27 cellular contexts compared by ENCODE assay signal in the genomic region with DNA sequence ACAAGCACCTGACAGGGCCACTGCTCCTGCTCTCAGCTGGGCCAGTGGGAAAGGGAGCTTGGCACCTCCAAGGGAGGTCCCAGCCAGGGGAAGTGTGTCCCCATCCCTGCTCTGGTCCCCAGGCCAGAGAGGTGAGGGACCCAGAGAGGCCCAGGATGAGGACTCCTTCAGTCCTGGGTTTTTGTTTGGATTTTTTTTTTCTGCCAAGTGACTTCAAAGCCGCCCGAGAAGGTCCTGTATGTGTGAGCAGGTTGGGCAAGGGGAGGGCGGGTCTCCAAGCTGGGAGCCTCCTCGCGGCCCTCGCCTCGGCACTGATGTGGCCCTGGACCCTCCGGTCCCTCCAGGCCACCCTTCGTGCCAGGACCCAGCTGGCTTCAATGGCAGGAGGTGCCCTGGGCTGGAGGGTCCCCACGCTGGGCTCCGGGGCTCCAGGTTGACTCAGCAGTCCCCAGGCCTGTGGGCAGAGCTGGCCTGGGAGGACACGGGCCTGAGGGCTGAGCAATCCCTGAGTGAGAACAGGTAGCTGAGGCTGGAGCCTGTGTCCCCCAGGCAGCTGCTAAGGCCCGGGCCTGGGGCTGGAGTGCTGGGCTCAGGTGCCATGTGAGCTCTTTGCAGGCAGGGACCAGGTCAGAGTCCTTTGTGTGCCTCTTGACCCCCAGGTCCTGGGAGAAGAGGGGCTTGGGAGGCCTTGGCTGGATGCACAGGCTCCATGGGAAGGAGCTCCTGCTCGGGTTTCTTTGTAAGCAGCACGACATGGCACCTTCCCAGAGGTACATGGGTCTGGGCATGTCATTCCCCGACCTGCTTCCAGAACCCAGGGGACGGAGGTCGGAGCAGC.
DNase-seq lines count a peak whose midpoint lies in the region; ATAC-seq, FAIRE-seq and TF ChIP-seq lines count a peak whose summit lies in the region.
"Had no signal": no experiment of that assay in that cellular context is flagged by ENCODE, and none has a peak within 500 bp of the region (broad histone marks: within the 10 kb centered on the region; RNA-seq: fewer than 3 reads in every experiment).

No MANE protein-coding gene starts in this region.

- H3K18ac ChIP-seq in H1 (ENCODE audit: extremely low read depth, low read length): no peak overlapping the region

- FAIRE-seq in H1 (lab: Jason Lieb, UNC): no peak
- FAIRE-seq: A204.1, endometrium, GM12878 had no signal

- intact Hi-C loops in heart left ventricle (cut with DNase I): no loop called here
- intact Hi-C loops in left ventricle myocardium inferior (cut with micrococcal nuclease): no loop called here

- peak overlapping the region; percentile 77; the same call in 1 of the 2 replicates for H4K8ac ChIP-seq in H1 (ENCODE audit: extremely low read depth, insufficient read depth, low read length)

- H2BK5ac ChIP-seq in H1 (ENCODE audit: low read depth, low read length): peak overlapping the region; percentile 75; the same call in 1 of the 2 replicates

- H3K4ac ChIP-seq in H1 (replicated peaks; ENCODE audit: insufficient read length, low read depth, low read length): no peak overlapping the region

- H3K56ac ChIP-seq in H1 (replicated peaks; ENCODE audit: insufficient read length, low read depth, low read length): no peak overlapping the region

- H3K9ac ChIP-seq in H1 (replicated peaks in 1 of 4; ENCODE audit: extremely low read depth in 1 of 4, low read depth in 3 of 4, low read length in 3 of 4): no peak overlapping the region
- H3K9ac ChIP-seq: GM23248 had no signal

- no peak overlapping the region for H3K14ac ChIP-seq in H1 (ENCODE audit: insufficient read length)

- H2BK15ac ChIP-seq in H1 (ENCODE audit: low read length): no peak overlapping the region

- TF ChIP-seq EP300 in H1 (IDR thresholded peaks at IDR 0.05; ENCODE audit: borderline replicate concordance in 1 of 2, low read depth in 2 of 2, low read length in 2 of 2) (no peak), tibial nerve (IDR thresholded peaks at IDR 0.05) (no peak)

- H4K5ac ChIP-seq in H1 (ENCODE audit: insufficient read length, low read depth, low read length): no peak overlapping the region

- no peak overlapping the region for H3K23ac ChIP-seq in H1 (ENCODE audit: insufficient read length)

- H2BK12ac ChIP-seq in H1 (ENCODE audit: low read depth, low read length): no peak overlapping the region

- no peak overlapping the region for H2BK20ac ChIP-seq in H1 (ENCODE audit: low read length)

- 93 to 94% (median 93%) methylated on average over 10 to 18 of the region's 18 CpGs for WGBS in heart left ventricle, 4 donors
- 88% methylated on average over 18 of the region's 18 CpGs; no CpG with 5 or more reads in 1 of the 2 experiments for WGBS in H1 (ENCODE audit: extremely low coverage in 1 of 2, insufficient coverage in 1 of 2, insufficient read length in 1 of 2, insufficient replicate concordance in 2 of 2, low coverage in 1 of 2, low lambda C conversion rate in 2 of 2, missing lambda C conversion rate in 1 of 2), 2 experiments
- WGBS in tibial nerve, 2 donors: 85 to 88% methylated on average over 12 to 17 of the region's 18 CpGs

- POLR2A ChIA-PET in H1 (lab: Charles Lee; ENCODE audit: partially characterized antibody): interaction anchor here (0.5 to 2.5 kb wide), 4 partner anchors 9 to 203 kb away, joined by 3 to 6 read pairs (median 4); no protein-coding TSS in a partner anchor

- H3K4me2 ChIP-seq in H1 (ENCODE audit: insufficient read depth in 1 of 2, low read depth in 2 of 2, low read length in 2 of 2) (no peak overlapping the region), osteoblast (ENCODE audit: insufficient read depth, low read length) (no peak overlapping the region)

- H3K79me2 ChIP-seq in H1 (ENCODE audit: control insufficient read depth in 1 of 2, insufficient read depth in 2 of 2, low read length in 2 of 2) (no peaks in the 10 kb centered on the region), osteoblast (ENCODE audit: insufficient read depth, low read length) (no peaks in the 10 kb centered on the region)

- H3K27me3 ChIP-seq in heart left ventricle: no peaks in the 10 kb centered on the region
- H3K27me3 ChIP-seq in left ventricle myocardium inferior (ENCODE audit: low read depth): no peaks in the 10 kb centered on the region
- H3K27me3 ChIP-seq in H1 (replicated peaks in 1 of 4; ENCODE audit: control insufficient read depth in 3 of 4, extremely low read depth in 1 of 4, insufficient read depth in 3 of 4, low read length in 3 of 4): no peaks in the 10 kb centered on the region; a peak in 1 of 7 replicates
- no peaks in the 10 kb centered on the region for H3K27me3 ChIP-seq in osteoblast (ENCODE audit: insufficient read depth, low read length)
- H3K27me3 ChIP-seq in tibial nerve: no peaks in the 10 kb centered on the region

- H2BK120ac ChIP-seq in H1 (replicated peaks; ENCODE audit: low read depth, low read length): no peak overlapping the region

- ATAC-seq in heart left ventricle (no peak), HG02840 (IDR thresholded peaks at IDR 0.05; ENCODE audit: low FRiP score, unreplicated experiment) (no peak), HG02763 (IDR thresholded peaks at IDR 0.05; ENCODE audit: unreplicated experiment) (no peak)
- ATAC-seq: GM12878; naive thymus-derived CD8-positive, alpha-beta T cell; SK-N-SH treated with all-trans-retinoic acid at 6 μM for 48 hours had no signal

- H2AFZ ChIP-seq in H1 (ENCODE audit: low read length) (no peak overlapping the region), osteoblast (ENCODE audit: low read length) (no peak overlapping the region)
- H2AFZ ChIP-seq: GM23248 had no signal

- no peak overlapping the region for H2AK5ac ChIP-seq in H1 (ENCODE audit: low read depth, low read length)

- no peak for TF ChIP-seq RAD21 in H1 (IDR thresholded peaks at IDR 0.05 in 1 of 2, conservative IDR thresholded peaks at IDR 0.05 in 1 of 2; ENCODE audit: low read depth in 2 of 2, low read length in 2 of 2)

- H4K91ac ChIP-seq in H1 (replicated peaks; ENCODE audit: insufficient read length, low read length): no peak overlapping the region

- H3K4me1 ChIP-seq in heart left ventricle: no peaks in the 10 kb centered on the region
- H3K4me1 ChIP-seq in left ventricle myocardium inferior: no peaks in the 10 kb centered on the region
- H3K4me1 ChIP-seq in H1 (replicated peaks in 1 of 4; ENCODE audit: control insufficient read depth in 3 of 4, insufficient read depth in 4 of 4, low read length in 3 of 4): no peaks in the 10 kb centered on the region
- H3K4me1 ChIP-seq in osteoblast (ENCODE audit: insufficient read depth, low read length): no peaks in the 10 kb centered on the region
- H3K4me1 ChIP-seq in tibial nerve: peaks cover 0 to 45% (median 25%) of the 10 kb centered on the region in 4 donors

- peak in 3 of 5 donors; percentile 16 to 34 (median 22) for DNase-seq in heart left ventricle
- no peak for DNase-seq in left ventricle myocardium inferior
- DNase-seq in H1 (ENCODE audit: low read depth in 1 of 2, low spot score in 2 of 2): no peak
- DNase-seq in osteoblast (ENCODE audit: insufficient read length, low spot score, missing footprints): peak; percentile 88
- no peak for DNase-seq in tibial nerve (ENCODE audit: low spot score in 2 of 2)
- no peak for DNase-seq in inferior parietal cortex (ENCODE audit: extremely low spot score)
- DNase-seq: activated gamma-delta T cell; COR-L47; DMS79 treated with DMSO at 0.1 percent for 48 hours; GM23248; mesendoderm; MM.1S; NCI-H1436 treated with DMSO at 0.1 percent for 48 hours; NCI-H2171 treated with DMSO at 0.1 percent for 48 hours; NCI-H526 treated with DMSO at 0.1 percent for 48 hours; RPMI8226; stimulated activated CD4-positive, alpha-beta T cell treated with anti-CD3 and anti-CD28 coated beads, Interleukin-2, amount 100 ng/mL, for 24 hours; stimulated activated naive CD4-positive, alpha-beta T cell had no signal

- peaks cover 4% of the 10 kb centered on the region for H3K23me2 ChIP-seq in H1 (ENCODE audit: low read depth, low read length)

- H3K27ac ChIP-seq in heart left ventricle: no peak overlapping the region
- H3K27ac ChIP-seq in left ventricle myocardium inferior (replicated peaks): no peak overlapping the region
- no peak overlapping the region for H3K27ac ChIP-seq in H1 (ENCODE audit: low read depth, low read length)
- no peak overlapping the region for H3K27ac ChIP-seq in osteoblast (ENCODE audit: low read depth, low read length)
- peak overlapping the region; percentile 71 to 91 (median 83) for H3K27ac ChIP-seq in tibial nerve
- H3K27ac ChIP-seq: GM23248, HL-60, VCaP had no signal

- no peaks in the 10 kb centered on the region for H3K36me3 ChIP-seq in heart left ventricle
- no peaks in the 10 kb centered on the region for H3K36me3 ChIP-seq in left ventricle myocardium inferior
- no peaks in the 10 kb centered on the region for H3K36me3 ChIP-seq in H1 (ENCODE audit: control insufficient read depth in 2 of 4, insufficient read depth in 4 of 4, low read length in 3 of 4)
- no peaks in the 10 kb centered on the region for H3K36me3 ChIP-seq in osteoblast (ENCODE audit: insufficient read depth, low read length)
- H3K36me3 ChIP-seq in tibial nerve: no peaks in the 10 kb centered on the region

- TF ChIP-seq CTCF in heart left ventricle (IDR thresholded peaks at IDR 0.05) (no peak), left ventricle myocardium inferior (IDR thresholded peaks at IDR 0.05; ENCODE audit: borderline replicate concordance) (no peak), H1 (IDR thresholded peaks at IDR 0.05; ENCODE audit: control extremely low read depth in 1 of 3, insufficient read depth in 1 of 3, low read depth in 1 of 3, low read length in 3 of 3) (no peak), osteoblast (IDR thresholded peaks at IDR 0.05; ENCODE audit: extremely low read depth, low read depth, low read length) (no peak), tibial nerve (IDR thresholded peaks at IDR 0.05) (no peak)

- CTCF ChIA-PET in H1 (lab: Charles Lee; ENCODE audit: partially characterized antibody): interaction anchor here (0.6 to 2.4 kb wide), 15 partner anchors 10 to 137 kb away, joined by 3 to 15 read pairs (median 3); no protein-coding TSS in a partner anchor

- H3K4me3 ChIP-seq in heart left ventricle: no peak overlapping the region
- no peak overlapping the region for H3K4me3 ChIP-seq in left ventricle myocardium inferior
- no peak overlapping the region for H3K4me3 ChIP-seq in H1 (ENCODE audit: extremely low read depth in 1 of 4, insufficient read depth in 2 of 4, low read depth in 3 of 4, low read length in 4 of 4)
- H3K4me3 ChIP-seq in osteoblast (ENCODE audit: insufficient read depth, low read length): no peak overlapping the region
- H3K4me3 ChIP-seq in tibial nerve: no peak overlapping the region
- H3K4me3 ChIP-seq: GM12878, GM23248 had no signal

- H3K9me3 ChIP-seq in heart left ventricle: no peaks in the 10 kb centered on the region
- no peaks in the 10 kb centered on the region for H3K9me3 ChIP-seq in left ventricle myocardium inferior (replicated peaks)
- H3K9me3 ChIP-seq in H1 (ENCODE audit: insufficient read depth in 2 of 2, low read depth in 1 of 2, low read length in 1 of 2): no peaks in the 10 kb centered on the region
- no peaks in the 10 kb centered on the region for H3K9me3 ChIP-seq in osteoblast (ENCODE audit: low read depth, low read length)
- H3K9me3 ChIP-seq in tibial nerve: no peaks in the 10 kb centered on the region

- H4K20me1 ChIP-seq in H1 (replicated peaks in 1 of 2; ENCODE audit: control insufficient read depth in 1 of 2, insufficient read depth in 2 of 2, low read length in 2 of 2) (peaks cover 1 to 7% of the 10 kb centered on the region in 2 experiments), osteoblast (ENCODE audit: insufficient read depth, low read length) (peaks cover 7% of the 10 kb centered on the region)

- H3K79me1 ChIP-seq in H1 (ENCODE audit: low read depth, low read length): 0 out of 2 replicates have a peak, but pooled peaks cover 2% of the 10 kb centered on the region

- TF ChIP-seq POLR2A in heart left ventricle (IDR thresholded peaks at IDR 0.05): no peak
- no peak for TF ChIP-seq POLR2A in H1 (IDR thresholded peaks at IDR 0.05; ENCODE audit: control extremely low read depth in 1 of 2, low read depth in 2 of 2, low read length in 2 of 2)
- no peak for TF ChIP-seq POLR2A in tibial nerve (IDR thresholded peaks at IDR 0.05)

Comparison
In these comparisons a context has a peak if more than half of its experiments do, and no peak if none do; other contexts are left out.
1. DNase-seq: peak in heart left ventricle (3 of 5) and osteoblast (single experiment); none in left ventricle myocardium inferior (single experiment), H1 (0 of 2), tibial nerve (0 of 2) and inferior parietal cortex (single experiment).
2. H3K27ac ChIP-seq: peak in tibial nerve (4 of 4); none in heart left ventricle (0 of 12), left ventricle myocardium inferior (single experiment), H1 (single experiment) and osteoblast (single experiment).